Comparison of ENCODE assay signal across 17 cellular contexts in the genomic region with DNA sequence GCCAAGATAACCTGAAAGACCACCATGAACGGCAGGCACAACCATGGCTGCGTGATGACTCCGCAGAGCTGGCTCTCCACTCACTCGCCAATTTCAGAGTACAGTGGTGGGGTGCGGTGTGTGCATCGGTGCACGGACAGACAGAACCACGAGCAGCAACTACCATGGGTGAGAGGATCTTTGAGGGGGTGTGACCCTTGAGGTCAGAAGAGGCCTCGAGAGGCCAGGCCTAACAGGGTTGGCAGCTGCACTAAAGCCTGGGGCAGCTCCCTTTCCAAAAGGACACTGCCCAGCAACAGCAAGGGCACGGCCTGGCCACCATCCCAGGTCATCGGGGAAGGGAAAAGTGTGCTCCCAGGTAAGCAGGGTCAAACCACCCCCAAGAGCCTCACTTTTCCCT. TPM values are rescaled to one million over a fixed set of nuclear protein-coding genes. Genes with fewer than 3 reads are reported as not detected.
A peak's percentile ranks its signal among the peaks of the same experiment; 100 is the strongest.
DNase-seq lines count a peak whose midpoint lies in the region; ATAC-seq and TF ChIP-seq lines count a peak whose summit lies in the region.
"Had no signal": no experiment of that assay in that cellular context is flagged by ENCODE, and none has a peak within 500 bp of the region (broad histone marks: within the 10 kb centered on the region; RNA-seq: fewer than 3 reads in every experiment).

No MANE protein-coding gene starts in this region.

- intact Hi-C loops in Right ventricle myocardium inferior (cut with DNase I), result loop anchor here (5.0 kb wide), 2 partner anchors 46 to 96 kb away; partner anchors contain the start of genes MLST8 and TRAF7
- intact Hi-C loops in left ventricle myocardium superior (cut with micrococcal nuclease), result no loop called here
- intact Hi-C loops in activated B cell treated with CpG ODN at 0.5 μM for 24 hours (cut with micrococcal nuclease), result loop anchor here (5.0 to 10.0 kb wide), 2 partner anchors 234 to 388 kb away; no protein-coding TSS in a partner anchor

- DNase-seq in Right ventricle myocardium inferior (ENCODE audit: missing footprints), result peak; percentile 44
- DNase-seq in left ventricle myocardium superior, result no peak
- no peak for DNase-seq in activated B cell treated with CpG ODN at 0.5 μM for 24 hours
- no peak for DNase-seq in immature natural killer cell
- DNase-seq in type B pancreatic cell (ENCODE audit: extremely low spot score, unreplicated experiment), result no peak
- DNase-seq in central memory CD4-positive, alpha-beta T cell, result no peak
- DNase-seq: activated gamma-delta T cell, caudate nucleus, GM23248, KG1, NCI-H1930, NCI-H748 treated with DMSO at 0.1 percent for 48 hours, RPMI8226, small intestine had no signal

- H3K4me3 Mint-ChIP-seq in activated B cell treated with CpG ODN at 0.5 μM for 24 hours (peak overlapping the region; percentile 55), immature natural killer cell (peak overlapping the region in 1 of 5 donors; percentile 47), type B pancreatic cell (no peak overlapping the region)
- H3K4me3 Mint-ChIP-seq: T-helper 2 cell treated with Interferon-gamma antibody and Interleukin-4, amounts not matched to agents 5 μg/mL and 100 μg/mL, for 36 hours had no signal

- peaks cover 38% of the 10 kb centered on the region for H3K4me1 Mint-ChIP-seq in activated B cell treated with CpG ODN at 0.5 μM for 24 hours
- H3K4me1 Mint-ChIP-seq in immature natural killer cell, result peaks cover 8 to 9% of the 10 kb centered on the region in 2 donors
- H3K4me1 Mint-ChIP-seq in type B pancreatic cell (ENCODE audit: unreplicated experiment), result no peaks in the 10 kb centered on the region

- ATAC-seq in Right ventricle myocardium inferior (no peak), left ventricle myocardium superior (no peak), activated B cell treated with CpG ODN at 0.5 μM for 24 hours (ENCODE audit: low read depth) (peak; percentile 15), HG03439 (IDR thresholded peaks at IDR 0.05; ENCODE audit: unreplicated experiment) (no peak), HG02970 (IDR thresholded peaks at IDR 0.05; ENCODE audit: low FRiP score, unreplicated experiment) (no peak)

- H3K27ac Mint-ChIP-seq in activated B cell treated with CpG ODN at 0.5 μM for 24 hours (peak overlapping the region; percentile 90), immature natural killer cell (peak overlapping the region in 4 of 6 donors; percentile 35 to 81 (median 60)), type B pancreatic cell (peak overlapping the region; percentile 77)

- POLR2A ChIA-PET in activated B cell treated with CpG ODN at 0.5 μM for 24 hours (lab: Charles Lee), result interaction anchor here (2.0 to 4.0 kb wide), 2 partner anchors 100 to 254 kb away, joined by 6 to 61 read pairs; partner anchors contain the start of gene TRAF7

- TF ChIP-seq CTCF in activated B cell treated with CpG ODN at 0.5 μM for 24 hours (IDR thresholded peaks at IDR 0.05), result no peak
- TF ChIP-seq CTCF in type B pancreatic cell (conservative IDR thresholded peaks at IDR 0.05), result no peak

- CTCF ChIA-PET in activated B cell treated with CpG ODN at 0.5 μM for 24 hours (lab: Charles Lee), result interaction anchor here (2.7 kb wide), 1 partner anchor 58 kb away, joined by 34 read pairs; no protein-coding TSS in a partner anchor

- no peaks in the 10 kb centered on the region for H3K9me3 Mint-ChIP-seq in activated B cell treated with CpG ODN at 0.5 μM for 24 hours
- no peaks in the 10 kb centered on the region for H3K9me3 Mint-ChIP-seq in immature natural killer cell
- no peaks in the 10 kb centered on the region for H3K9me3 Mint-ChIP-seq in type B pancreatic cell
- H3K9me3 Mint-ChIP-seq: T-helper 2 cell treated with Interferon-gamma antibody and Interleukin-4, amounts not matched to agents 5 μg/mL and 100 μg/mL, for 36 hours had no signal

- peaks cover 51% of the 10 kb centered on the region for H3K36me3 Mint-ChIP-seq in activated B cell treated with CpG ODN at 0.5 μM for 24 hours (ENCODE audit: low read depth)
- peaks cover 6 to 29% (median 17%) of the 10 kb centered on the region in 3 donors for H3K36me3 Mint-ChIP-seq in immature natural killer cell
- peaks cover 19% of the 10 kb centered on the region for H3K36me3 Mint-ChIP-seq in type B pancreatic cell

- no peaks in the 10 kb centered on the region for H3K27me3 Mint-ChIP-seq in activated B cell treated with CpG ODN at 0.5 μM for 24 hours
- H3K27me3 Mint-ChIP-seq in immature natural killer cell (ENCODE audit: low read depth in 3 of 3), result peaks cover 0 to 8% (median 4%) of the 10 kb centered on the region in 3 donors
- no peaks in the 10 kb centered on the region for H3K27me3 Mint-ChIP-seq in type B pancreatic cell

RNA-seq across cellular contexts. Expression of gene ECI1, which starts 1.9 kb away (rescaled TPM):
- total RNA-seq in Right ventricle myocardium inferior (205 TPM), left ventricle myocardium superior (225 TPM), activated B cell treated with CpG ODN at 0.5 μM for 24 hours (38.1 and 43.0 TPM in 2 replicates), type B pancreatic cell (ENCODE audit: low replicate concordance) (72.7 and 89.7 TPM in 2 replicates)
- 10 to 100 TPM; 40.4 to 67.8 (median 42.2) TPM for polyA plus RNA-seq in immature natural killer cell

RNA-seq across cellular contexts. Expression of gene RNPS1, which starts 14.6 kb away (rescaled TPM):
- 105 TPM for total RNA-seq in Right ventricle myocardium inferior
- 113 TPM for total RNA-seq in left ventricle myocardium superior
- total RNA-seq in activated B cell treated with CpG ODN at 0.5 μM for 24 hours, result 228 and 232 TPM in 2 replicates
- 100 to 1,000 TPM; 179 to 332 (median 189) TPM for polyA plus RNA-seq in immature natural killer cell
- total RNA-seq in type B pancreatic cell (ENCODE audit: low replicate concordance), result 180 and 241 TPM in 2 replicates

RNA-seq across cellular contexts. Expression of gene DNASE1L2, which starts 17.0 kb away (rescaled TPM):
- 0.49 TPM for total RNA-seq in Right ventricle myocardium inferior
- 0.47 TPM for total RNA-seq in left ventricle myocardium superior
- 1.2 and 1.3 TPM in 2 replicates for total RNA-seq in activated B cell treated with CpG ODN at 0.5 μM for 24 hours
- polyA plus RNA-seq in immature natural killer cell, result not detected
- 0.57 and 2.6 TPM in 2 replicates for total RNA-seq in type B pancreatic cell (ENCODE audit: low replicate concordance)
- total RNA-seq: GM23248 had no signal

RNA-seq across cellular contexts. Expression of gene E4F1, which starts 29.9 kb away (rescaled TPM):
- total RNA-seq in Right ventricle myocardium inferior (14.1 TPM), left ventricle myocardium superior (14.2 TPM), activated B cell treated with CpG ODN at 0.5 μM for 24 hours (29.9 and 31.3 TPM in 2 replicates), type B pancreatic cell (ENCODE audit: low replicate concordance) (24.9 and 30.4 TPM in 2 replicates)
- polyA plus RNA-seq in immature natural killer cell, result 10 to 100 TPM in 2 of 3 donors, 1 to 10 TPM in 1; 8.4 to 18.6 (median 10.3) TPM

RNA-seq across cellular contexts. Expression of gene PGP, which starts 38.7 kb away (rescaled TPM):
- total RNA-seq in Right ventricle myocardium inferior (35.1 TPM), left ventricle myocardium superior (42.4 TPM), activated B cell treated with CpG ODN at 0.5 μM for 24 hours (9.9 and 10.4 TPM in 2 replicates), type B pancreatic cell (ENCODE audit: low replicate concordance) (16.2 and 25.5 TPM in 2 replicates)
- polyA plus RNA-seq in immature natural killer cell, result 10 to 100 TPM; 10.4 to 18.4 (median 17.7) TPM
